10 cellular contexts compared by ENCODE assay signal in the genomic region with DNA sequence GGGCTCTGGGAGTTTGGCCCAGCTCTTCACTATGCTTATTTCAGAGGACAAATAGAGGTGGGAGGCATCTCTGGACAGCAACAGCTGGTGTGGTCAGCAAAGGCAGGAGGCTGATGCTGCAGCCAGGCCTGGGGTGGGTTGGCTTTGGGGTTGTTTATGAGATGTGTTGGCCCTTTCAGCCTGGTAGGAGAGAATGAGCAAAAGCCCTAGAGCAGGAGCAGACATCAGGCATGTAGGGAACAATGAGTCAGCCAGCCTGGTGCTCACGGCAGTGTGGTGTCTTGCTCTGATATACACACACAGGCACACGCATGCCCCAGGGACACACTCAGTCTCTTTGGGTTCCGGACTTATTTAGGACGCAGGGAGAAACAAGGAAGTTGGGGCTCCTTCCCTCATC.
DNase-seq lines count a peak whose midpoint lies in the region; ATAC-seq and TF ChIP-seq lines count a peak whose summit lies in the region.
"Had no signal": no experiment of that assay in that cellular context is flagged by ENCODE, and none has a peak within 500 bp of the region (broad histone marks: within the 10 kb centered on the region; RNA-seq: fewer than 3 reads in every experiment).

No MANE protein-coding gene starts in this region.

- peak; percentile 62 for DNase-seq in activated naive CD4-positive, alpha-beta T cell treated with anti-CD3 and anti-CD28 coated beads for 36 hours
- no peak for DNase-seq in activated naive CD4-positive, alpha-beta T cell treated with anti-CD3 and anti-CD28 coated beads, Interleukin-2, amount 10 ng/mL, durations not matched to agents 7 days and 5 days
- DNase-seq in activated naive CD4-positive, alpha-beta T cell treated with anti-CD3 and anti-CD28 coated beads, Interleukin-2, amount 50 U/mL, for 16 hours = peak; percentile 61
- DNase-seq in psoas muscle = no peak
- DNase-seq: NCI-H1436 had no signal

- H3K27me3 Mint-ChIP-seq in activated naive CD4-positive, alpha-beta T cell treated with anti-CD3 and anti-CD28 coated beads for 36 hours (ENCODE audit: low read depth) = no peaks in the 10 kb centered on the region
- H3K27me3 Mint-ChIP-seq in activated naive CD4-positive, alpha-beta T cell treated with anti-CD3 and anti-CD28 coated beads, Interleukin-2, amount 10 ng/mL, durations not matched to agents 7 days and 5 days = no peaks in the 10 kb centered on the region

- intact Hi-C loops in activated naive CD4-positive, alpha-beta T cell treated with anti-CD3 and anti-CD28 coated beads for 36 hours (cut with micrococcal nuclease) = no loop called here
- intact Hi-C loops in psoas muscle (cut with DNase I) = no loop called here

- H3K27ac ChIP-seq in psoas muscle = peak overlapping the region; percentile 65

- ATAC-seq in psoas muscle (peak; percentile 46 to 68 (median 62)), GM19351 (IDR thresholded peaks at IDR 0.05; ENCODE audit: unreplicated experiment) (no peak), HG03442 (IDR thresholded peaks at IDR 0.05; ENCODE audit: unreplicated experiment) (no peak), GM19035 (IDR thresholded peaks at IDR 0.05; ENCODE audit: unreplicated experiment) (no peak), HG02678 (IDR thresholded peaks at IDR 0.05; ENCODE audit: unreplicated experiment) (no peak)

- H3K9me3 ChIP-seq in psoas muscle = no peaks in the 10 kb centered on the region

- WGBS in psoas muscle, 3 donors = 70 to 78% (median 73%) methylated on average over 4 of the region's 4 CpGs

- CTCF ChIA-PET in activated naive CD4-positive, alpha-beta T cell treated with anti-CD3 and anti-CD28 coated beads for 36 hours (lab: Charles Lee) = interaction anchor here (0.6 to 2.3 kb wide), 2 partner anchors 13 to 245 kb away, joined by 3 to 9 read pairs; no protein-coding TSS in a partner anchor
- CTCF ChIA-PET in activated naive CD4-positive, alpha-beta T cell treated with anti-CD3 and anti-CD28 coated beads, Interleukin-2, amount 10 ng/mL, durations not matched to agents 7 days and 5 days (lab: Charles Lee) = no interaction called here

- no peak for TF ChIP-seq CTCF in psoas muscle (IDR thresholded peaks at IDR 0.05)

- H3K36me3 ChIP-seq in psoas muscle (ENCODE audit: insufficient read depth in 1 of 2, low read depth in 1 of 2) = peaks cover 0 to 21% of the 10 kb centered on the region in 2 donors

- H3K4me1 ChIP-seq in psoas muscle = no peaks in the 10 kb centered on the region

- no peaks in the 10 kb centered on the region for H3K27me3 ChIP-seq in psoas muscle (ENCODE audit: insufficient read depth in 3 of 3, low read length in 2 of 3)

- no peaks in the 10 kb centered on the region for H3K9me3 Mint-ChIP-seq in activated naive CD4-positive, alpha-beta T cell treated with anti-CD3 and anti-CD28 coated beads for 36 hours
- H3K9me3 Mint-ChIP-seq in activated naive CD4-positive, alpha-beta T cell treated with anti-CD3 and anti-CD28 coated beads, Interleukin-2, amount 10 ng/mL, durations not matched to agents 7 days and 5 days = no peaks in the 10 kb centered on the region

- H3K4me1 Mint-ChIP-seq in activated naive CD4-positive, alpha-beta T cell treated with anti-CD3 and anti-CD28 coated beads for 36 hours (ENCODE audit: low read depth) = peaks cover 21% of the 10 kb centered on the region
- H3K4me1 Mint-ChIP-seq in activated naive CD4-positive, alpha-beta T cell treated with anti-CD3 and anti-CD28 coated beads, Interleukin-2, amount 10 ng/mL, durations not matched to agents 7 days and 5 days = no peaks in the 10 kb centered on the region
- H3K4me1 Mint-ChIP-seq: neural crest cell had no signal

- peak overlapping the region; percentile 67 for H3K27ac Mint-ChIP-seq in activated naive CD4-positive, alpha-beta T cell treated with anti-CD3 and anti-CD28 coated beads for 36 hours
- H3K27ac Mint-ChIP-seq in activated naive CD4-positive, alpha-beta T cell treated with anti-CD3 and anti-CD28 coated beads, Interleukin-2, amount 10 ng/mL, durations not matched to agents 7 days and 5 days = no peak overlapping the region

- H3K4me3 Mint-ChIP-seq in activated naive CD4-positive, alpha-beta T cell treated with anti-CD3 and anti-CD28 coated beads for 36 hours = no peak overlapping the region
- H3K4me3 Mint-ChIP-seq in activated naive CD4-positive, alpha-beta T cell treated with anti-CD3 and anti-CD28 coated beads, Interleukin-2, amount 10 ng/mL, durations not matched to agents 7 days and 5 days = no peak overlapping the region
- H3K4me3 Mint-ChIP-seq: neural crest cell had no signal

- no peak overlapping the region for H3K4me3 ChIP-seq in psoas muscle

- peaks cover 10% of the 10 kb centered on the region for H3K36me3 Mint-ChIP-seq in activated naive CD4-positive, alpha-beta T cell treated with anti-CD3 and anti-CD28 coated beads for 36 hours (ENCODE audit: low read depth)
- peaks cover 34% of the 10 kb centered on the region for H3K36me3 Mint-ChIP-seq in activated naive CD4-positive, alpha-beta T cell treated with anti-CD3 and anti-CD28 coated beads, Interleukin-2, amount 10 ng/mL, durations not matched to agents 7 days and 5 days

Comparison
In these comparisons a context has a peak if more than half of its experiments do, and no peak if none do; other contexts are left out.
1. DNase-seq: peak in activated naive CD4-positive, alpha-beta T cell treated with anti-CD3 and anti-CD28 coated beads for 36 hours (single experiment) and activated naive CD4-positive, alpha-beta T cell treated with anti-CD3 and anti-CD28 coated beads, Interleukin-2, amount 50 U/mL, for 16 hours (single experiment); none in activated naive CD4-positive, alpha-beta T cell treated with anti-CD3 and anti-CD28 coated beads, Interleukin-2, amount 10 ng/mL, durations not matched to agents 7 days and 5 days (single experiment) and psoas muscle (0 of 2).
2. ATAC-seq: peak in psoas muscle (4 of 4); none in GM19351 (single experiment), HG03442 (single experiment), GM19035 (single experiment) and HG02678 (single experiment).